4 cellular contexts compared by ENCODE assay signal in genomic region chr17:30979919-30980318, GRCh38. TPM values are rescaled to one million over a fixed set of nuclear protein-coding genes. Genes with fewer than 3 reads are reported as not detected.
DNase-seq lines count a peak whose midpoint lies in the region; ATAC-seq lines count a peak whose summit lies in the region.
"Not testable (repeated sequence)": the region's sequence is repeated elsewhere in the genome, so short reads cannot be mapped to it uniquely, and the experiment has no call there.
"Had no signal": no experiment of that assay in that cellular context is flagged by ENCODE, and none has a peak within 500 bp of the region (broad histone marks: within the 10 kb centered on the region; RNA-seq: fewer than 3 reads in every experiment).

No MANE protein-coding gene starts in this region.

- not testable (repeated sequence) for ATAC-seq in left lobe of liver

- intact Hi-C loops in posterior vena cava (cut with DNase I), result not testable (repeated sequence)

- DNase-seq in activated CD8-positive, alpha-beta memory T cell treated with anti-CD3 and anti-CD28 coated beads, Interleukin-2, amount 50 U/mL, for 48 hours, result peak; percentile 4
- peak; percentile 8 for DNase-seq in left lobe of liver (ENCODE audit: low spot score)
- DNase-seq in posterior vena cava (ENCODE audit: low spot score), result peak; percentile 24

RNA-seq across cellular contexts. Expression of gene RNF135, which starts 9.1 kb away (rescaled TPM):
- 4.7 TPM for total RNA-seq in left lobe of liver
- 10 to 100 TPM; 16.7 to 23.6 TPM for total RNA-seq in posterior vena cava

RNA-seq across cellular contexts. Expression of gene ADAP2, which starts 58.2 kb away (rescaled TPM):
- total RNA-seq in left lobe of liver (7.7 TPM), posterior vena cava (10 to 100 TPM; 18.8 to 28.1 TPM)
- total RNA-seq: A673 had no signal
